ENCODE assay signal across 12 cellular contexts in genomic region chr10:59047957-59048618, GRCh38.
DNase-seq lines count a peak whose midpoint lies in the region; ATAC-seq and TF ChIP-seq lines count a peak whose summit lies in the region.
"Had no signal": no experiment of that assay in that cellular context is flagged by ENCODE, and none has a peak within 500 bp of the region (broad histone marks: within the 10 kb centered on the region; RNA-seq: fewer than 3 reads in every experiment).

No MANE protein-coding gene starts in this region.

- no peak for TF ChIP-seq CTCF in DOHH2 (IDR thresholded peaks at IDR 0.05; ENCODE audit: low read depth, low read length, poor library complexity, severe bottlenecking)
- TF ChIP-seq CTCF in Peyer's patch (IDR thresholded peaks at IDR 0.05): no peak

- H3K4me1 Mint-ChIP-seq in CD8-positive, alpha-beta memory T cell: no peaks in the 10 kb centered on the region

- no peak overlapping the region for H3K27ac Mint-ChIP-seq in CD8-positive, alpha-beta memory T cell
- H3K27ac Mint-ChIP-seq: brain had no signal

- ATAC-seq in GM19043 (IDR thresholded peaks at IDR 0.05; ENCODE audit: low read depth, unreplicated experiment) (peak; percentile 92), HG02610 (IDR thresholded peaks at IDR 0.05; ENCODE audit: unreplicated experiment) (peak; percentile 89), HG03354 (IDR thresholded peaks at IDR 0.05; ENCODE audit: poor library complexity, severe bottlenecking, unreplicated experiment) (peak; percentile 91)

- CTCF ChIA-PET in CD8-positive, alpha-beta memory T cell (lab: Charles Lee): no interaction called here

- peak overlapping the region; percentile 26; the same call in 1 of the 2 replicates for H3K4me2 ChIP-seq in DOHH2 (ENCODE audit: low read length)

- no peaks in the 10 kb centered on the region for H3F3A ChIP-seq in DOHH2 (ENCODE audit: control insufficient read depth, insufficient read depth)

- no peaks in the 10 kb centered on the region for H3K79me2 ChIP-seq in DOHH2 (ENCODE audit: control insufficient read depth, low read length)

- no peaks in the 10 kb centered on the region for H3K9me2 ChIP-seq in DOHH2 (replicated peaks; ENCODE audit: control insufficient read depth, low read length)

- no peaks in the 10 kb centered on the region for H4K20me1 ChIP-seq in DOHH2 (ENCODE audit: control insufficient read depth, insufficient read depth, low read depth, low read length)

- H3K27ac ChIP-seq in DOHH2 (ENCODE audit: low read depth, low read length) (no peak overlapping the region), Peyer's patch (no peak overlapping the region)
- no peak overlapping the region for H3K27ac ChIP-seq in CD8-positive, alpha-beta memory T cell (ENCODE audit: low read depth, low read length)
- H3K27ac ChIP-seq: skin epidermis had no signal

- H3K27me3 ChIP-seq in DOHH2 (ENCODE audit: control insufficient read depth, low read length) (no peaks in the 10 kb centered on the region), Peyer's patch (no peaks in the 10 kb centered on the region)
- no peaks in the 10 kb centered on the region for H3K27me3 ChIP-seq in CD8-positive, alpha-beta memory T cell (ENCODE audit: insufficient read depth, low read length, poor library complexity, severe bottlenecking)

- no peak overlapping the region for H3K4me3 Mint-ChIP-seq in CD8-positive, alpha-beta memory T cell
- H3K4me3 Mint-ChIP-seq: brain had no signal

- H3K9me3 Mint-ChIP-seq in CD8-positive, alpha-beta memory T cell: peaks cover 3 to 17% (median 6%) of the 10 kb centered on the region in 5 donors

- peaks cover 34% of the 10 kb centered on the region for H3K4me1 ChIP-seq in DOHH2 (ENCODE audit: control insufficient read depth, low read length)
- H3K4me1 ChIP-seq in CD8-positive, alpha-beta memory T cell (ENCODE audit: insufficient read depth, low read length): no peaks in the 10 kb centered on the region
- H3K4me1 ChIP-seq in Peyer's patch: no peaks in the 10 kb centered on the region

- H3K4me3 ChIP-seq in DOHH2 (ENCODE audit: low read length) (peak overlapping the region; percentile 19; the same call in 1 of the 2 replicates), Peyer's patch (no peak overlapping the region)
- no peak overlapping the region for H3K4me3 ChIP-seq in CD8-positive, alpha-beta memory T cell (ENCODE audit: low read length)
- H3K4me3 ChIP-seq: skin epidermis had no signal

- no peaks in the 10 kb centered on the region for H3K27me3 Mint-ChIP-seq in CD8-positive, alpha-beta memory T cell
- H3K27me3 Mint-ChIP-seq: brain had no signal

- POLR2A ChIA-PET in CD8-positive, alpha-beta memory T cell (lab: Charles Lee): no interaction called here

- H3K36me3 ChIP-seq in DOHH2 (ENCODE audit: control insufficient read depth, low read length): no peaks in the 10 kb centered on the region
- no peaks in the 10 kb centered on the region for H3K36me3 ChIP-seq in CD8-positive, alpha-beta memory T cell (ENCODE audit: insufficient read depth, low read length)
- H3K36me3 ChIP-seq in Peyer's patch: no peaks in the 10 kb centered on the region

- no peak for TF ChIP-seq POLR2A in Peyer's patch (IDR thresholded peaks at IDR 0.05)

- H3K9me3 ChIP-seq in DOHH2 (ENCODE audit: control insufficient read depth, insufficient read depth, low read length) (peaks cover 7% of the 10 kb centered on the region; the same call in 1 of the 2 replicates), Peyer's patch (peaks cover 0 to 3% (median 0%) of the 10 kb centered on the region in 4 donors)
- H3K9me3 ChIP-seq in CD8-positive, alpha-beta memory T cell (ENCODE audit: low read length): no peaks in the 10 kb centered on the region

- no peak for DNase-seq in CD8-positive, alpha-beta memory T cell
- DNase-seq in HCEC 1CT (no peak), NCI-H2029 (lab: John Stamatoyannopoulos, UW) (no peak), Peyer's patch (no peak)
- DNase-seq: activated T-cell treated with anti-CD3 and anti-CD28 coated beads, Interleukin-2, amount 50 U/mL, for 48 hours; EL had no signal

- H3K36me3 Mint-ChIP-seq in CD8-positive, alpha-beta memory T cell: peaks cover 0 to 1% (median 0%) of the 10 kb centered on the region in 3 donors
